Comparison of ENCODE assay signal across 21 cellular contexts in genomic region chr20:49338061-49338460, GRCh38.
A peak's percentile ranks its signal among the peaks of the same experiment; 100 is the strongest.
DNase-seq lines count a peak whose midpoint lies in the region; ATAC-seq and TF ChIP-seq lines count a peak whose summit lies in the region.
"Had no signal": no experiment of that assay in that cellular context is flagged by ENCODE, and none has a peak within 500 bp of the region (broad histone marks: within the 10 kb centered on the region; RNA-seq: fewer than 3 reads in every experiment).

No MANE protein-coding gene starts in this region.

- no peaks in the 10 kb centered on the region for H3K9me3 ChIP-seq in breast epithelium
- no peaks in the 10 kb centered on the region for H3K9me3 ChIP-seq in gastrocnemius medialis
- H3K9me3 ChIP-seq: BLaER1, MG63, SJSA1 had no signal

- no peak overlapping the region for H3K4me3 Mint-ChIP-seq in MCF 10A (ENCODE audit: unreplicated experiment)
- H3K4me3 Mint-ChIP-seq: CD4-positive, CD25-positive, alpha-beta regulatory T cell had no signal

- H3K4me3 ChIP-seq in breast epithelium (no peak overlapping the region), gastrocnemius medialis (no peak overlapping the region)
- H3K4me3 ChIP-seq: BLaER1, MG63, SJSA1 had no signal

- POLR2A ChIA-PET in MCF 10A (lab: Yijun Ruan, JAX) = interaction anchor here (0.5 to 4.9 kb wide), 3 partner anchors 146 to 196 kb away, joined by 4 to 21 read pairs (median 6); no protein-coding TSS in a partner anchor

- TF ChIP-seq POLR2A in breast epithelium (IDR thresholded peaks at IDR 0.05) = no peak
- TF ChIP-seq POLR2A in gastrocnemius medialis (IDR thresholded peaks at IDR 0.05) = no peak

- H3K4me1 ChIP-seq in breast epithelium (no peaks in the 10 kb centered on the region), gastrocnemius medialis (peaks cover 10 to 24% of the 10 kb centered on the region in 2 donors)

- intact Hi-C loops in MCF 10A (cut with micrococcal nuclease) = no loop called here
- intact Hi-C loops in breast epithelium (cut with DNase I; ENCODE audit: low total_unique reads) = loop anchor here (10.0 kb wide), 1 partner anchor 147 kb away; the partner anchor contains the start of gene KCNB1
- intact Hi-C loops in gastrocnemius medialis (cut with DNase I; ENCODE audit: low total_unique reads) = no loop called here

- H3K27ac Mint-ChIP-seq in MCF 10A (ENCODE audit: low read depth, unreplicated experiment) = peak overlapping the region; percentile 57
- H3K27ac Mint-ChIP-seq: CD4-positive, CD25-positive, alpha-beta regulatory T cell had no signal

- CTCF ChIA-PET in MCF 10A (lab: Yijun Ruan, JAX) = interaction anchor here (0.5 to 15.5 kb wide), 6 partner anchors 11 to 197 kb away, joined by 3 to 237 read pairs (median 4); partner anchors contain the start of gene KCNB1

- peaks cover 3% of the 10 kb centered on the region for H3K27me3 Mint-ChIP-seq in MCF 10A (ENCODE audit: insufficient read depth, unreplicated experiment)

- ATAC-seq in gastrocnemius medialis (no peak), HG03139 (IDR thresholded peaks at IDR 0.05; ENCODE audit: unreplicated experiment) (no peak), GM18519 (IDR thresholded peaks at IDR 0.05; ENCODE audit: low FRiP score, unreplicated experiment) (no peak)
- ATAC-seq: Right ventricle myocardium inferior had no signal

- H3K36me3 ChIP-seq in breast epithelium (no peaks in the 10 kb centered on the region), gastrocnemius medialis (no peaks in the 10 kb centered on the region)
- H3K36me3 ChIP-seq: BLaER1, MG63, SJSA1 had no signal

- H3K36me3 Mint-ChIP-seq in MCF 10A (ENCODE audit: insufficient read depth, unreplicated experiment) = no peaks in the 10 kb centered on the region
- H3K36me3 Mint-ChIP-seq: CD4-positive, CD25-positive, alpha-beta regulatory T cell had no signal

- TF ChIP-seq CTCF in MCF 10A (IDR thresholded peaks at IDR 0.05; ENCODE audit: unreplicated experiment) (no peak), breast epithelium (IDR thresholded peaks at IDR 0.05) (no peak), gastrocnemius medialis (IDR thresholded peaks at IDR 0.05 in 4 of 5, conservative IDR thresholded peaks at IDR 0.05 in 1 of 5) (no peak)

- in situ Hi-C loops in gastrocnemius medialis (cut with MboI; ENCODE audit: low sequenced_read_pairs in 4 of 4) = loop anchor here in 3 of 4 donors (5.0 to 25.0 kb wide), 5 partner anchors 144 to 524 kb away; partner anchors contain the start of gene KCNB1 (in 2 of the 3)

- H3K27ac ChIP-seq in breast epithelium (no peak overlapping the region), gastrocnemius medialis (peak overlapping the region in 3 of 4 donors; percentile 29 to 68 (median 63))
- H3K27ac ChIP-seq: BLaER1, SJSA1 had no signal

- H3K9me3 Mint-ChIP-seq in MCF 10A (ENCODE audit: unreplicated experiment) = no peaks in the 10 kb centered on the region
- H3K9me3 Mint-ChIP-seq: CD4-positive, CD25-positive, alpha-beta regulatory T cell had no signal

- BruUV-seq in MCF 10A (replicated peaks; lab: Mats Ljungman, UMichigan) = no TSS peak

- DNase-seq in MCF 10A (ENCODE audit: unreplicated experiment) (no peak), breast epithelium (ENCODE audit: low spot score in 2 of 2) (no peak), myocyte (ENCODE audit: low read depth) (peak; percentile 88), gastrocnemius medialis (no peak), RKO (ENCODE audit: low spot score) (no peak)
- DNase-seq: CD4-positive, CD25-positive, alpha-beta regulatory T cell; DMS153; DND-41; KBM-7; MG63; NCI-H1105 treated with DMSO at 0.1 percent for 48 hours; NCI-H146; NCI-H1930; NCI-H345; NCI-H510A treated with DMSO at 0.1 percent for 48 hours; NCI-H774 had no signal

- H3K27me3 ChIP-seq in breast epithelium (peaks cover 0 to 6% of the 10 kb centered on the region in 2 donors), gastrocnemius medialis (no peaks in the 10 kb centered on the region)
- H3K27me3 ChIP-seq: BLaER1, MG63, SJSA1 had no signal

- H3K4me1 Mint-ChIP-seq in MCF 10A (ENCODE audit: insufficient read depth, unreplicated experiment) = peaks cover 11% of the 10 kb centered on the region

Comparison
In these comparisons a context has a peak if more than half of its experiments do, and no peak if none do; other contexts are left out.
1. H3K27ac ChIP-seq: peak in gastrocnemius medialis (3 of 4); none in breast epithelium (0 of 2).